In the genomic region with DNA sequence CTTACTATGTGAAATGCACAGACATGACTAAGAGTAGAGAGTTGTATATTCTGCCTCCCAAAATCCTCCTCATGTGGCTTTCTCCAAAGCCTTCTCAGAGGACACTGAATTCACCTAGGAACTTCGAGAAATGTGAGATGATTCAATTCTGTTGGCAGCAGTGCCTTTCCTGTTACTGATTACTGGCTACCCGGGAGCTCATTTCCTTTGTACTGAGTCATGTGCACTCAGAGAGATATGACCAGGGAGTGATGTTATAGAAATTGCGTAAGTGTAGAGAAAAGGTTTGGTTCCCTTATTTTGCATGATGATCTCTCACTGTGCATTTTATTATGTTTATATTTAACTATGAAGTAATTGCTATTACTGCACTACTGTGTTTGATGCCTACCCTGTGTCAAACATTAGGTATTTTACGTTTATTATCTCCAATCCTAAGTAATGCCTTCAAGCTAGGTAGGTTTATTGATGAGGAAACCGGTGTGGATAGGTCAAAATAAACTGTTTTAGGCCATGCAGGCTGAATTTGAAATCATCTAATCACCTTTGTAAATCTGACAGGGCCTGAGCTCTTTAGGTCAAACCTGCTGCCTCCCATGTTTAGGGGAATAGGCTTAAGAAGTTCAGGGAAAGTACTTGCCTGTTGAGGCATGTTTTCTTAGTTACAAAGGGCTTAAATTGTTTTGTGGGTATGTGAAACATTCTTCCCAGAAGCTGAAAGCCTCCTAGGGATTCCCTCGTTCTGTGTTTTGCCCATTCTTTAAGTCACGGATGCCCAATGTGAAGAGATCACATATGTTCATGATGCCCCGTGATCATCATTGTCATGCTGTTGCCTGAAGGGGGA, we compare ENCODE assay signal across 1 cellular context.
A peak's percentile ranks its signal among the peaks of the same experiment; 100 is the strongest.
TF ChIP-seq lines count a peak whose summit lies in the region.

No MANE protein-coding gene starts in this region.

TF ChIP-seq in HepG2, 621 proteins besides CTCF, POLR2A, EP300 and RAD21 (continued from another document and continues in another):
- TF ChIP-seq BCLAF1 (IDR thresholded peaks at IDR 0.05) (no peak), FOSL1 (CRISPR knock-in tag; IDR thresholded peaks at IDR 0.05; ENCODE audit: borderline replicate concordance) (no peak), ZNF569 (CRISPR knock-in tag; IDR thresholded peaks at IDR 0.05; ENCODE audit: borderline replicate concordance) (no peak), ZNF451 (CRISPR knock-in tag; IDR thresholded peaks at IDR 0.05) (no peak), NCOA5 (CRISPR knock-in tag; IDR thresholded peaks at IDR 0.05) (no peak), ZNF281 (CRISPR knock-in tag; IDR thresholded peaks at IDR 0.05; ENCODE audit: borderline replicate concordance) (no peak), DZIP1 (CRISPR knock-in tag; IDR thresholded peaks at IDR 0.05) (no peak), PHF8 (CRISPR knock-in tag; IDR thresholded peaks at IDR 0.05) (no peak), EZH2 (conservative IDR thresholded peaks at IDR 0.05; ENCODE audit: low read depth, low read length) (no peak), E2F1 (CRISPR knock-in tag; IDR thresholded peaks at IDR 0.05) (no peak), AKAP8 (CRISPR knock-in tag; IDR thresholded peaks at IDR 0.05) (no peak), ZEB1 (IDR thresholded peaks at IDR 0.05; ENCODE audit: insufficient replicate concordance, low read depth) (no peak), MED1 (CRISPR knock-in tag; IDR thresholded peaks at IDR 0.05) (no peak), HIVEP1 (CRISPR knock-in tag; IDR thresholded peaks at IDR 0.05) (no peak), KDM2A (CRISPR knock-in tag; IDR thresholded peaks at IDR 0.05; ENCODE audit: borderline replicate concordance, low read depth) (no peak), CERS6 (CRISPR knock-in tag; IDR thresholded peaks at IDR 0.05) (no peak), ZNF296 (CRISPR knock-in tag; conservative IDR thresholded peaks at IDR 0.05) (no peak), XBP1 (CRISPR knock-in tag; IDR thresholded peaks at IDR 0.05) (no peak), TRIM24 (CRISPR knock-in tag; IDR thresholded peaks at IDR 0.05) (no peak), FOSL2 (CRISPR knock-in tag; IDR thresholded peaks at IDR 0.05) (peak; percentile 92), ZNF501 (CRISPR knock-in tag; IDR thresholded peaks at IDR 0.05) (no peak), BCL6 (CRISPR knock-in tag; IDR thresholded peaks at IDR 0.05) (peak; percentile 65), MAZ (IDR thresholded peaks at IDR 0.05; ENCODE audit: borderline replicate concordance, low read depth, low read length) (no peak), MAZ (CRISPR knock-in tag; IDR thresholded peaks at IDR 0.05; ENCODE audit: low read depth) (no peak), ZFP36 (IDR thresholded peaks at IDR 0.05; ENCODE audit: borderline replicate concordance, low read depth, low read length, partially characterized antibody) (no peak), ZNF101 (CRISPR knock-in tag; IDR thresholded peaks at IDR 0.05; ENCODE audit: borderline replicate concordance, low read depth) (no peak), NBN (conservative IDR thresholded peaks at IDR 0.05) (no peak)
- TF ChIP-seq, protein P1, sequence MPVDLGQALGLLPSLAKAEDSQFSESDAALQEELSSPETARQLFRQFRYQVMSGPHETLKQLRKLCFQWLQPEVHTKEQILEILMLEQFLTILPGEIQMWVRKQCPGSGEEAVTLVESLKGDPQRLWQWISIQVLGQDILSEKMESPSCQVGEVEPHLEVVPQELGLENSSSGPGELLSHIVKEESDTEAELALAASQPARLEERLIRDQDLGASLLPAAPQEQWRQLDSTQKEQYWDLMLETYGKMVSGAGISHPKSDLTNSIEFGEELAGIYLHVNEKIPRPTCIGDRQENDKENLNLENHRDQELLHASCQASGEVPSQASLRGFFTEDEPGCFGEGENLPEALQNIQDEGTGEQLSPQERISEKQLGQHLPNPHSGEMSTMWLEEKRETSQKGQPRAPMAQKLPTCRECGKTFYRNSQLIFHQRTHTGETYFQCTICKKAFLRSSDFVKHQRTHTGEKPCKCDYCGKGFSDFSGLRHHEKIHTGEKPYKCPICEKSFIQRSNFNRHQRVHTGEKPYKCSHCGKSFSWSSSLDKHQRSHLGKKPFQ (CRISPR knock-in tag; IDR thresholded peaks at IDR 0.05; ENCODE audit: insufficient replicate concordance), result no peak
- TF ChIP-seq, protein P2, sequence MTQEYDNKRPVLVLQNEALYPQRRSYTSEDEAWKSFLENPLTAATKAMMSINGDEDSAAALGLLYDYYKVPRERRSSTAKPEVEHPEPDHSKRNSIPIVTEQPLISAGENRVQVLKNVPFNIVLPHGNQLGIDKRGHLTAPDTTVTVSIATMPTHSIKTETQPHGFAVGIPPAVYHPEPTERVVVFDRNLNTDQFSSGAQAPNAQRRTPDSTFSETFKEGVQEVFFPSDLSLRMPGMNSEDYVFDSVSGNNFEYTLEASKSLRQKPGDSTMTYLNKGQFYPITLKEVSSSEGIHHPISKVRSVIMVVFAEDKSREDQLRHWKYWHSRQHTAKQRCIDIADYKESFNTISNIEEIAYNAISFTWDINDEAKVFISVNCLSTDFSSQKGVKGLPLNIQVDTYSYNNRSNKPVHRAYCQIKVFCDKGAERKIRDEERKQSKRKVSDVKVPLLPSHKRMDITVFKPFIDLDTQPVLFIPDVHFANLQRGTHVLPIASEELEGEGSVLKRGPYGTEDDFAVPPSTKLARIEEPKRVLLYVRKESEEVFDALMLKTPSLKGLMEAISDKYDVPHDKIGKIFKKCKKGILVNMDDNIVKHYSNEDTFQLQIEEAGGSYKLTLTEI (CRISPR knock-in tag; conservative IDR thresholded peaks at IDR 0.05), result no peak
- TF ChIP-seq, protein P3, sequence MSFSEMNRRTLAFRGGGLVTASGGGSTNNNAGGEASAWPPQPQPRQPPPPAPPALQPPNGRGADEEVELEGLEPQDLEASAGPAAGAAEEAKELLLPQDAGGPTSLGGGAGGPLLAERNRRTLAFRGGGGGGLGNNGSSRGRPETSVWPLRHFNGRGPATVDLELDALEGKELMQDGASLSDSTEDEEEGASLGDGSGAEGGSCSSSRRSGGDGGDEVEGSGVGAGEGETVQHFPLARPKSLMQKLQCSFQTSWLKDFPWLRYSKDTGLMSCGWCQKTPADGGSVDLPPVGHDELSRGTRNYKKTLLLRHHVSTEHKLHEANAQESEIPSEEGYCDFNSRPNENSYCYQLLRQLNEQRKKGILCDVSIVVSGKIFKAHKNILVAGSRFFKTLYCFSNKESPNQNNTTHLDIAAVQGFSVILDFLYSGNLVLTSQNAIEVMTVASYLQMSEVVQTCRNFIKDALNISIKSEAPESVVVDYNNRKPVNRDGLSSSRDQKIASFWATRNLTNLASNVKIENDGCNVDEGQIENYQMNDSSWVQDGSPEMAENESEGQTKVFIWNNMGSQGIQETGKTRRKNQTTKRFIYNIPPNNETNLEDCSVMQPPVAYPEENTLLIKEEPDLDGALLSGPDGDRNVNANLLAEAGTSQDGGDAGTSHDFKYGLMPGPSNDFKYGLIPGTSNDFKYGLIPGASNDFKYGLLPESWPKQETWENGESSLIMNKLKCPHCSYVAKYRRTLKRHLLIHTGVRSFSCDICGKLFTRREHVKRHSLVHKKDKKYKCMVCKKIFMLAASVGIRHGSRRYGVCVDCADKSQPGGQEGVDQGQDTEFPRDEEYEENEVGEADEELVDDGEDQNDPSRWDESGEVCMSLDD (CRISPR knock-in tag; IDR thresholded peaks at IDR 0.05; ENCODE audit: borderline replicate concordance), result no peak
- TF ChIP-seq, protein P4, sequence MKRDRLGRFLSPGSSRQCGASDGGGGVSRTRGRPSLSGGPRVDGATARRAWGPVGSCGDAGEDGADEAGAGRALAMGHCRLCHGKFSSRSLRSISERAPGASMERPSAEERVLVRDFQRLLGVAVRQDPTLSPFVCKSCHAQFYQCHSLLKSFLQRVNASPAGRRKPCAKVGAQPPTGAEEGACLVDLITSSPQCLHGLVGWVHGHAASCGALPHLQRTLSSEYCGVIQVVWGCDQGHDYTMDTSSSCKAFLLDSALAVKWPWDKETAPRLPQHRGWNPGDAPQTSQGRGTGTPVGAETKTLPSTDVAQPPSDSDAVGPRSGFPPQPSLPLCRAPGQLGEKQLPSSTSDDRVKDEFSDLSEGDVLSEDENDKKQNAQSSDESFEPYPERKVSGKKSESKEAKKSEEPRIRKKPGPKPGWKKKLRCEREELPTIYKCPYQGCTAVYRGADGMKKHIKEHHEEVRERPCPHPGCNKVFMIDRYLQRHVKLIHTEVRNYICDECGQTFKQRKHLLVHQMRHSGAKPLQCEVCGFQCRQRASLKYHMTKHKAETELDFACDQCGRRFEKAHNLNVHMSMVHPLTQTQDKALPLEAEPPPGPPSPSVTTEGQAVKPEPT (CRISPR knock-in tag; IDR thresholded peaks at IDR 0.05; ENCODE audit: low read depth), result no peak
